In genomic region chr20:327946-328563, GRCh38 we compare ENCODE assay signal across 9 cellular contexts. TPM values are rescaled to one million over a fixed set of nuclear protein-coding genes. Genes with fewer than 3 reads are reported as not detected.
A peak's percentile ranks its signal among the peaks of the same experiment; 100 is the strongest.
DNase-seq lines count a peak whose midpoint lies in the region; ATAC-seq, FAIRE-seq and TF ChIP-seq lines count a peak whose summit lies in the region.
"Had no signal": no experiment of that assay in that cellular context is flagged by ENCODE, and none has a peak within 500 bp of the region (broad histone marks: within the 10 kb centered on the region; RNA-seq: fewer than 3 reads in every experiment).

No MANE protein-coding gene starts in this region.

- H3K4ac ChIP-seq in mesenchymal stem cell (ENCODE audit: low read depth in 1 of 2, low read length in 2 of 2), result peak overlapping the region; percentile 60 to 71

- peaks cover 61% of the 10 kb centered on the region for H3K4me1 ChIP-seq in left ventricle myocardium inferior
- peaks cover 15% of the 10 kb centered on the region for H3K4me1 ChIP-seq in GM12878 (ENCODE audit: control insufficient read depth, insufficient read depth, low read length)
- H3K4me1 ChIP-seq in mesenchymal stem cell (ENCODE audit: control insufficient read depth, insufficient read depth, low read depth, low read length), result peaks cover 31% of the 10 kb centered on the region
- no peaks in the 10 kb centered on the region for H3K4me1 ChIP-seq in uterus

- peak overlapping the region in 1 of 2 experiments; percentile 75 for H3K23ac ChIP-seq in mesenchymal stem cell (ENCODE audit: low read length in 2 of 2)

- 84% methylated on average over 22 of the region's 26 CpGs for WGBS in GM12878 (ENCODE audit: insufficient coverage, insufficient replicate concordance, low lambda C conversion rate, missing lambda C conversion rate)
- WGBS in mesenchymal stem cell, result 61% methylated on average over 23 of the region's 26 CpGs

- no peak for TF ChIP-seq CTCF in left ventricle myocardium inferior (IDR thresholded peaks at IDR 0.05; ENCODE audit: borderline replicate concordance)
- no peak for TF ChIP-seq CTCF in GM12878 (IDR thresholded peaks at IDR 0.05 in 2 of 3, conservative IDR thresholded peaks at IDR 0.05 in 1 of 3; ENCODE audit: control insufficient read depth in 2 of 3, extremely low read depth in 1 of 3, insufficient read depth in 1 of 3, low read depth in 3 of 3, low read length in 3 of 3)
- no peak for TF ChIP-seq CTCF in uterus (IDR thresholded peaks at IDR 0.05)

- H3K36me3 ChIP-seq in left ventricle myocardium inferior (no peaks in the 10 kb centered on the region), GM12878 (ENCODE audit: control insufficient read depth in 2 of 2, insufficient read depth in 2 of 2, low read length in 1 of 2) (no peaks in the 10 kb centered on the region; a peak in 1 of 4 replicates), mesenchymal stem cell (ENCODE audit: control insufficient read depth in 1 of 2, insufficient read depth in 2 of 2, low read depth in 1 of 2, low read length in 2 of 2) (peaks cover 3 to 21% of the 10 kb centered on the region in 2 experiments), uterus (no peaks in the 10 kb centered on the region)

- no peak for FAIRE-seq in GM12878 (lab: Jason Lieb, UNC)
- FAIRE-seq: GM12891 had no signal

- H2BK12ac ChIP-seq in mesenchymal stem cell (ENCODE audit: low read length in 2 of 2), result peak overlapping the region in 1 of 2 experiments; percentile 37

- H4K91ac ChIP-seq in mesenchymal stem cell (ENCODE audit: low read length), result peak overlapping the region; percentile 9

- peak overlapping the region in 1 of 2 experiments; percentile 61 for H3K14ac ChIP-seq in mesenchymal stem cell (ENCODE audit: low read length in 2 of 2)

- no peak for TF ChIP-seq EP300 in GM12878 (IDR thresholded peaks at IDR 0.05; ENCODE audit: borderline replicate concordance in 1 of 2, control insufficient read depth in 1 of 2, low read depth in 2 of 2, low read length in 2 of 2)

- H3K79me2 ChIP-seq in GM12878 (ENCODE audit: control insufficient read depth, insufficient read depth, low read length), result peaks cover 11% of the 10 kb centered on the region

- BruUV-seq in GM12878 (replicated peaks; lab: Mats Ljungman, UMichigan), result no TSS peak

- RAD21 ChIA-PET in GM12878 (lab: Charles Lee; ENCODE audit: unreplicated experiment), result interaction anchor here (0.7 kb wide), 1 partner anchor 19 kb away, joined by 3 read pairs; no protein-coding TSS in a partner anchor

- H2BK15ac ChIP-seq in mesenchymal stem cell (ENCODE audit: low read depth, poor library complexity, severe bottlenecking), result no peak overlapping the region

- CTCF ChIA-PET in GM12878 (lab: Yijun Ruan, JAX), result interaction anchor here (1.6 to 4.6 kb wide), 2 partner anchors 63 to 118 kb away, joined by 5 to 59 read pairs; no protein-coding TSS in a partner anchor

- H3K9ac ChIP-seq in GM12878 (ENCODE audit: control insufficient read depth, insufficient read depth, low read length), result peak overlapping the region; percentile 57
- peak overlapping the region; percentile 88 for H3K9ac ChIP-seq in mesenchymal stem cell (ENCODE audit: low read length)

- DNase-seq in left ventricle myocardium inferior (no peak), Right ventricle myocardium superior (no peak), GM12878 (ENCODE audit: low read depth, low spot score) (no peak), mesenchymal stem cell (no peak), uterus (peak in 1 of 2 donors; percentile 21), NCI-H1694 (lab: John Stamatoyannopoulos, UW) (no peak), foreskin melanocyte (no peak), RPMI8226 (no peak)

- no peak overlapping the region for H2BK120ac ChIP-seq in mesenchymal stem cell (ENCODE audit: low read depth, low read length)

- H3K4me3 ChIP-seq in left ventricle myocardium inferior (peak overlapping the region; percentile 83), GM12878 (peak overlapping the region; percentile 85), mesenchymal stem cell (ENCODE audit: insufficient read depth in 1 of 2, low read depth in 1 of 2, low read length in 2 of 2) (peak overlapping the region; percentile 88 to 96), uterus (peak overlapping the region; percentile 42 to 85)

- H3K27ac ChIP-seq in left ventricle myocardium inferior (replicated peaks) (peak overlapping the region; percentile 98), GM12878 (ENCODE audit: control insufficient read depth, insufficient read depth) (peak overlapping the region; percentile 34), mesenchymal stem cell (ENCODE audit: low read length, poor library complexity, severe bottlenecking) (no peak overlapping the region), uterus (peak overlapping the region; percentile 96 to 98)

- H4K20me1 ChIP-seq in GM12878 (ENCODE audit: control insufficient read depth, insufficient read depth), result peaks cover 4% of the 10 kb centered on the region

- H3K4me2 ChIP-seq in GM12878 (ENCODE audit: control insufficient read depth, insufficient read depth) (peak overlapping the region; percentile 84), mesenchymal stem cell (ENCODE audit: low read length, poor library complexity, severe bottlenecking) (peak overlapping the region; percentile 71)

- no peaks in the 10 kb centered on the region for H3K9me3 ChIP-seq in left ventricle myocardium inferior (replicated peaks)
- no peaks in the 10 kb centered on the region for H3K9me3 ChIP-seq in GM12878 (replicated peaks; ENCODE audit: control insufficient read depth, insufficient read depth, low read length)
- H3K9me3 ChIP-seq in mesenchymal stem cell (ENCODE audit: control insufficient read depth, low read length), result no peaks in the 10 kb centered on the region
- H3K9me3 ChIP-seq in uterus, result no peaks in the 10 kb centered on the region

- POLR2A ChIA-PET in GM12878 (lab: Charles Lee), result interaction anchor here (0.7 to 1.2 kb wide), 2 partner anchors 30 to 102 kb away, joined by 3 to 4 read pairs; no protein-coding TSS in a partner anchor

- no peak overlapping the region for H2AK5ac ChIP-seq in mesenchymal stem cell (ENCODE audit: low read length, severe bottlenecking)

- no peaks in the 10 kb centered on the region for H3K27me3 ChIP-seq in left ventricle myocardium inferior (ENCODE audit: low read depth)
- no peaks in the 10 kb centered on the region for H3K27me3 ChIP-seq in GM12878 (replicated peaks in 1 of 2; ENCODE audit: control insufficient read depth in 2 of 2, insufficient read depth in 2 of 2, low read length in 1 of 2)
- H3K27me3 ChIP-seq in mesenchymal stem cell (ENCODE audit: control insufficient read depth in 1 of 2, insufficient read depth in 1 of 2, low read length in 2 of 2), result no peaks in the 10 kb centered on the region
- H3K27me3 ChIP-seq in uterus, result no peaks in the 10 kb centered on the region

- H2AFZ ChIP-seq in GM12878 (ENCODE audit: control insufficient read depth, low read depth, low read length) (peak overlapping the region; percentile 5; the same call in 1 of the 2 replicates), mesenchymal stem cell (ENCODE audit: low read depth, low read length) (no peak overlapping the region)

- H3K18ac ChIP-seq in mesenchymal stem cell (ENCODE audit: low read depth in 1 of 2, low read length in 2 of 2), result peak overlapping the region in 1 of 2 experiments; percentile 75

- no peak for TF ChIP-seq RAD21 in GM12878 (IDR thresholded peaks at IDR 0.05; ENCODE audit: insufficient read depth, low read depth, low read length)

- intact Hi-C loops in left ventricle myocardium inferior (cut with micrococcal nuclease) (no loop called here), Right ventricle myocardium superior (cut with DNase I) (loop anchor here (10.0 kb wide), 1 partner anchor 53 kb away; no protein-coding TSS in a partner anchor), GM12878 (cut with micrococcal nuclease; ENCODE audit: unreplicated experiment) (loop anchor here (1.0 kb wide), 1 partner anchor 38 kb away; the partner anchor contains the start of gene C20orf96), uterus (cut with DNase I; ENCODE audit: low total_unique reads) (no loop called here)

- in situ Hi-C loops in GM12878 (cut with MboI), result no loop called here

- H2BK5ac ChIP-seq in mesenchymal stem cell (ENCODE audit: low read depth, low read length, poor library complexity, severe bottlenecking), result no peak overlapping the region

- ATAC-seq in Right ventricle myocardium superior (ENCODE audit: poor library complexity) (no peak), GM12878 (no peak)

- no peak for TF ChIP-seq POLR2A in GM12878 (IDR thresholded peaks at IDR 0.05; ENCODE audit: low read depth, low read length)
- no peak for TF ChIP-seq POLR2A in uterus (IDR thresholded peaks at IDR 0.05)

- H3K79me1 ChIP-seq in mesenchymal stem cell (replicated peaks; ENCODE audit: low read length, poor library complexity, severe bottlenecking), result peaks cover 7% of the 10 kb centered on the region

- SMC1A ChIA-PET in GM12878 (lab: Charles Lee; ENCODE audit: uncharacterized antibody, unreplicated experiment), result interaction anchor here (0.6 kb wide), 1 partner anchor 53 kb away, joined by 3 read pairs; the partner anchor contains the start of gene TRIB3

- H4K8ac ChIP-seq in mesenchymal stem cell (ENCODE audit: low read length), result no peak overlapping the region

RNA-seq across cellular contexts. Expression of gene SOX12, which starts 2.7 kb away (rescaled TPM):
- 12.3 TPM for total RNA-seq in left ventricle myocardium inferior
- 16.2 TPM for total RNA-seq in Right ventricle myocardium superior
- 4.6 and 5.9 TPM in 2 replicates for total RNA-seq in GM12878 (2013; cell fraction: nucleolus; rRNA removed)
- total RNA-seq in GM12878 (2014; rRNA removed), result 2.8 and 3.3 TPM in 2 replicates
- total RNA-seq in GM12878 (2014; rRNA removed; fragmentation: Illumina TruSeq; extraction: Trizol), result 0.92 and 1.1 TPM in 2 replicates
- total RNA-seq in GM12878 (2021), result 17.9 TPM in 2 replicates
- polyA plus RNA-seq in GM12878 (2011; ENCODE audit: low read depth), result 1.5 TPM
- 1.1 and 1.7 TPM in 2 replicates for polyA plus RNA-seq in GM12878 (2011; rRNA removed)
- 1.9 and 2.3 TPM in 2 replicates for polyA plus RNA-seq in GM12878 (2011; cell fraction: cytosol; rRNA removed)
- 6.6 and 7.6 TPM in 2 replicates for polyA plus RNA-seq in GM12878 (2011; cell fraction: nucleus; rRNA removed)
- 5.9 and 6.2 TPM in 2 replicates for polyA plus RNA-seq in GM12878 (2012)
- polyA plus RNA-seq in GM12878 (2014; fragmentation: Illumina TruSeq; extraction: Trizol), result 1.5 and 3.2 TPM in 2 replicates
- polyA plus RNA-seq in GM12878 (2014; fragmentation: Nextera tagmentation; extraction: Ambion mirVana), result under 1 TPM; 0.50 to 0.71 TPM
- 5.0 and 7.5 TPM in 2 replicates for polyA plus RNA-seq in GM12878 (2014; rRNA removed)
- polyA plus RNA-seq in GM12878 (2016; fragmentation: Nextera tagmentation; extraction: Ambion mirVana), result 1 to 10 TPM in 1 of 2 experiments, under 1 TPM in 1; 0.88 to 1.0 TPM
- 0.95 and 1.9 TPM in 2 replicates for polyA minus RNA-seq in GM12878 (2011; rRNA and poly(A)+ RNA removed)
- 2.4 and 2.6 TPM in 2 replicates for polyA minus RNA-seq in GM12878 (2011; cell fraction: cytosol; rRNA and poly(A)+ RNA removed)
- 1.9 and 3.3 TPM in 2 replicates for polyA minus RNA-seq in GM12878 (2011; cell fraction: nucleus; rRNA and poly(A)+ RNA removed)
- 30.8 TPM for polyA plus RNA-seq in mesenchymal stem cell (2013, experiment 1 of 2)
- 29.9 TPM for polyA plus RNA-seq in mesenchymal stem cell (2013, experiment 2 of 2)
- total RNA-seq in uterus, result 10 to 100 TPM in 1 of 4 donors, 1 to 10 TPM in 3; 2.4 to 21.9 (median 7.4) TPM

RNA-seq across cellular contexts. Expression of gene NRSN2, which starts 18.9 kb away (rescaled TPM):
- total RNA-seq in left ventricle myocardium inferior, result 17.5 TPM
- total RNA-seq in Right ventricle myocardium superior, result 14.5 TPM
- total RNA-seq in GM12878 (2013; cell fraction: nucleolus; rRNA removed), result 6.5 and 14.6 TPM in 2 replicates
- 9.1 and 10.5 TPM in 2 replicates for total RNA-seq in GM12878 (2014; rRNA removed)
- 6.9 and 8.9 TPM in 2 replicates for total RNA-seq in GM12878 (2014; rRNA removed; fragmentation: Illumina TruSeq; extraction: Trizol)
- total RNA-seq in GM12878 (2021), result 21.9 and 24.7 TPM in 2 replicates
- 8.1 TPM for polyA plus RNA-seq in GM12878 (2011; ENCODE audit: low read depth)
- polyA plus RNA-seq in GM12878 (2011; rRNA removed), result 3.7 and 8.0 TPM in 2 replicates
- polyA plus RNA-seq in GM12878 (2011; cell fraction: cytosol; rRNA removed), result 23.6 and 25.3 TPM in 2 replicates
- polyA plus RNA-seq in GM12878 (2011; cell fraction: nucleus; rRNA removed), result 11.4 and 15.6 TPM in 2 replicates
- 14.9 and 15.2 TPM in 2 replicates for polyA plus RNA-seq in GM12878 (2012)
- 14.6 and 16.9 TPM in 2 replicates for polyA plus RNA-seq in GM12878 (2014; fragmentation: Illumina TruSeq; extraction: Trizol)
- 1 to 10 TPM; 6.2 to 7.6 TPM for polyA plus RNA-seq in GM12878 (2014; fragmentation: Nextera tagmentation; extraction: Ambion mirVana)
- 18.9 and 24.3 TPM in 2 replicates for polyA plus RNA-seq in GM12878 (2014; rRNA removed)
- 10 to 100 TPM; 26.4 to 32.4 TPM for polyA plus RNA-seq in GM12878 (2016; fragmentation: Nextera tagmentation; extraction: Ambion mirVana)
- 4.2 and 10.8 TPM in 2 replicates for polyA minus RNA-seq in GM12878 (2011; rRNA and poly(A)+ RNA removed)
- polyA minus RNA-seq in GM12878 (2011; cell fraction: cytosol; rRNA and poly(A)+ RNA removed), result 5.3 and 7.7 TPM in 2 replicates
- 1.5 and 3.3 TPM in 2 replicates for polyA minus RNA-seq in GM12878 (2011; cell fraction: nucleus; rRNA and poly(A)+ RNA removed)
- 63.0 TPM for polyA plus RNA-seq in mesenchymal stem cell (2013, experiment 1 of 2)
- polyA plus RNA-seq in mesenchymal stem cell (2013, experiment 2 of 2), result 60.9 TPM
- 10 to 100 TPM; 10.2 to 65.6 (median 28.7) TPM for total RNA-seq in uterus

RNA-seq across cellular contexts. Expression of gene ZCCHC3, which starts 30.7 kb away (rescaled TPM):
- total RNA-seq in left ventricle myocardium inferior, result 11.8 TPM
- total RNA-seq in Right ventricle myocardium superior, result 11.8 TPM
- total RNA-seq in GM12878 (2013; cell fraction: nucleolus; rRNA removed), result 6.2 and 7.2 TPM in 2 replicates
- total RNA-seq in GM12878 (2014; rRNA removed), result 36.1 TPM in 2 replicates
- total RNA-seq in GM12878 (2014; rRNA removed; fragmentation: Illumina TruSeq; extraction: Trizol), result 13.8 and 15.3 TPM in 2 replicates
- 31.9 and 32.8 TPM in 2 replicates for total RNA-seq in GM12878 (2021)
- 9.0 TPM for polyA plus RNA-seq in GM12878 (2011; ENCODE audit: low read depth)
- 31.3 and 33.1 TPM in 2 replicates for polyA plus RNA-seq in GM12878 (2011; rRNA removed)
- 26.4 and 31.8 TPM in 2 replicates for polyA plus RNA-seq in GM12878 (2011; cell fraction: cytosol; rRNA removed)
- polyA plus RNA-seq in GM12878 (2011; cell fraction: nucleus; rRNA removed), result 25.3 and 26.7 TPM in 2 replicates
- 16.8 and 18.4 TPM in 2 replicates for polyA plus RNA-seq in GM12878 (2012)
- 20.2 and 21.9 TPM in 2 replicates for polyA plus RNA-seq in GM12878 (2014; fragmentation: Illumina TruSeq; extraction: Trizol)
- 10 to 100 TPM in 1 of 2 experiments, 1 to 10 TPM in 1; 5.3 to 10.8 TPM for polyA plus RNA-seq in GM12878 (2014; fragmentation: Nextera tagmentation; extraction: Ambion mirVana)
- 32.1 and 33.5 TPM in 2 replicates for polyA plus RNA-seq in GM12878 (2014; rRNA removed)
- polyA plus RNA-seq in GM12878 (2016; fragmentation: Nextera tagmentation; extraction: Ambion mirVana), result 10 to 100 TPM in 1 of 2 experiments, 1 to 10 TPM in 1; 7.7 to 14.1 TPM
- polyA minus RNA-seq in GM12878 (2011; rRNA and poly(A)+ RNA removed), result 13.9 and 21.8 TPM in 2 replicates
- polyA minus RNA-seq in GM12878 (2011; cell fraction: cytosol; rRNA and poly(A)+ RNA removed), result 12.0 and 12.3 TPM in 2 replicates
- polyA minus RNA-seq in GM12878 (2011; cell fraction: nucleus; rRNA and poly(A)+ RNA removed), result 9.3 and 13.9 TPM in 2 replicates
- polyA plus RNA-seq in mesenchymal stem cell (2013, experiment 1 of 2), result 21.9 TPM
- polyA plus RNA-seq in mesenchymal stem cell (2013, experiment 2 of 2), result 21.3 TPM
- total RNA-seq in uterus, result 10 to 100 TPM in 3 of 4 donors, 1 to 10 TPM in 1; 3.3 to 56.7 (median 19.2) TPM

RNA-seq across cellular contexts. Expression of gene C20orf96, which starts 37.5 kb away (rescaled TPM):
- total RNA-seq in left ventricle myocardium inferior, result 6.6 TPM
- 4.6 TPM for total RNA-seq in Right ventricle myocardium superior
- total RNA-seq in GM12878 (2013; cell fraction: nucleolus; rRNA removed), result 6.7 and 9.2 TPM in 2 replicates
- total RNA-seq in GM12878 (2014; rRNA removed), result 1.0 and 1.4 TPM in 2 replicates
- 1.4 and 1.8 TPM in 2 replicates for total RNA-seq in GM12878 (2014; rRNA removed; fragmentation: Illumina TruSeq; extraction: Trizol)
- total RNA-seq in GM12878 (2021), result 7.4 and 8.4 TPM in 2 replicates
- polyA plus RNA-seq in GM12878 (2011; ENCODE audit: low read depth), result 4.5 TPM
- 3.2 and 4.3 TPM in 2 replicates for polyA plus RNA-seq in GM12878 (2011; rRNA removed)
- 2.7 and 3.7 TPM in 2 replicates for polyA plus RNA-seq in GM12878 (2011; cell fraction: cytosol; rRNA removed)
- 4.7 and 6.5 TPM in 2 replicates for polyA plus RNA-seq in GM12878 (2011; cell fraction: nucleus; rRNA removed)
- 5.0 and 6.3 TPM in 2 replicates for polyA plus RNA-seq in GM12878 (2012)
- polyA plus RNA-seq in GM12878 (2014; fragmentation: Illumina TruSeq; extraction: Trizol), result 5.5 and 8.0 TPM in 2 replicates
- polyA plus RNA-seq in GM12878 (2014; fragmentation: Nextera tagmentation; extraction: Ambion mirVana), result 1 to 10 TPM; 2.3 to 2.4 TPM
- polyA plus RNA-seq in GM12878 (2014; rRNA removed), result 8.6 and 9.0 TPM in 2 replicates
- polyA plus RNA-seq in GM12878 (2016; fragmentation: Nextera tagmentation; extraction: Ambion mirVana), result 1 to 10 TPM; 7.5 to 7.9 TPM
- 1.7 and 1.8 TPM in 2 replicates for polyA minus RNA-seq in GM12878 (2011; rRNA and poly(A)+ RNA removed)
- polyA minus RNA-seq in GM12878 (2011; cell fraction: cytosol; rRNA and poly(A)+ RNA removed), result 1.2 TPM in 1 of 2 replicates, not detected in the other
- 1.5 and 1.7 TPM in 2 replicates for polyA minus RNA-seq in GM12878 (2011; cell fraction: nucleus; rRNA and poly(A)+ RNA removed)
- polyA plus RNA-seq in mesenchymal stem cell (2013, experiment 1 of 2), result 15.2 TPM
- 14.8 TPM for polyA plus RNA-seq in mesenchymal stem cell (2013, experiment 2 of 2)
- total RNA-seq in uterus, result 10 to 100 TPM in 2 of 4 donors, 1 to 10 TPM in 2; 2.8 to 18.2 (median 11.2) TPM

RNA-seq across cellular contexts. Expression of gene TRIB3, which starts 52.5 kb away (rescaled TPM):
- 0.69 TPM for total RNA-seq in left ventricle myocardium inferior
- 0.67 TPM for total RNA-seq in Right ventricle myocardium superior
- 7.3 and 7.7 TPM in 2 replicates for total RNA-seq in GM12878 (2013; cell fraction: nucleolus; rRNA removed)
- 30.8 and 34.8 TPM in 2 replicates for total RNA-seq in GM12878 (2014; rRNA removed)
- 10.9 and 11.5 TPM in 2 replicates for total RNA-seq in GM12878 (2014; rRNA removed; fragmentation: Illumina TruSeq; extraction: Trizol)
- total RNA-seq in GM12878 (2021), result 24.7 and 27.3 TPM in 2 replicates
- 11.3 TPM for polyA plus RNA-seq in GM12878 (2011; ENCODE audit: low read depth)
- polyA plus RNA-seq in GM12878 (2011; rRNA removed), result 11.0 and 24.2 TPM in 2 replicates
- polyA plus RNA-seq in GM12878 (2011; cell fraction: cytosol; rRNA removed), result 34.0 and 35.7 TPM in 2 replicates
- polyA plus RNA-seq in GM12878 (2011; cell fraction: nucleus; rRNA removed), result 28.7 and 29.6 TPM in 2 replicates
- polyA plus RNA-seq in GM12878 (2012), result 20.6 and 27.2 TPM in 2 replicates
- polyA plus RNA-seq in GM12878 (2014; fragmentation: Illumina TruSeq; extraction: Trizol), result 11.9 and 12.1 TPM in 2 replicates
- polyA plus RNA-seq in GM12878 (2014; fragmentation: Nextera tagmentation; extraction: Ambion mirVana), result 1 to 10 TPM; 2.2 to 8.6 TPM
- 23.3 and 28.2 TPM in 2 replicates for polyA plus RNA-seq in GM12878 (2014; rRNA removed)
- polyA plus RNA-seq in GM12878 (2016; fragmentation: Nextera tagmentation; extraction: Ambion mirVana), result 10 to 100 TPM; 23.2 to 26.4 TPM
- polyA minus RNA-seq in GM12878 (2011; rRNA and poly(A)+ RNA removed), result 21.1 and 31.7 TPM in 2 replicates
- polyA minus RNA-seq in GM12878 (2011; cell fraction: cytosol; rRNA and poly(A)+ RNA removed), result 13.4 and 13.8 TPM in 2 replicates
- 5.4 and 8.8 TPM in 2 replicates for polyA minus RNA-seq in GM12878 (2011; cell fraction: nucleus; rRNA and poly(A)+ RNA removed)
- polyA plus RNA-seq in mesenchymal stem cell (2013, experiment 1 of 2), result 52.7 TPM
- polyA plus RNA-seq in mesenchymal stem cell (2013, experiment 2 of 2), result 53.4 TPM
- total RNA-seq in uterus, result 1 to 10 TPM; 1.8 to 8.4 (median 3.9) TPM

Comparison
In these comparisons a context has a peak if more than half of its experiments do, and no peak if none do; other contexts are left out.
1. intact Hi-C loops: an anchor here in Right ventricle myocardium superior (10.0 kb wide) and GM12878 (1.0 kb wide); none called in left ventricle myocardium inferior and uterus.